8 cellular contexts compared by ENCODE assay signal in the genomic region with DNA sequence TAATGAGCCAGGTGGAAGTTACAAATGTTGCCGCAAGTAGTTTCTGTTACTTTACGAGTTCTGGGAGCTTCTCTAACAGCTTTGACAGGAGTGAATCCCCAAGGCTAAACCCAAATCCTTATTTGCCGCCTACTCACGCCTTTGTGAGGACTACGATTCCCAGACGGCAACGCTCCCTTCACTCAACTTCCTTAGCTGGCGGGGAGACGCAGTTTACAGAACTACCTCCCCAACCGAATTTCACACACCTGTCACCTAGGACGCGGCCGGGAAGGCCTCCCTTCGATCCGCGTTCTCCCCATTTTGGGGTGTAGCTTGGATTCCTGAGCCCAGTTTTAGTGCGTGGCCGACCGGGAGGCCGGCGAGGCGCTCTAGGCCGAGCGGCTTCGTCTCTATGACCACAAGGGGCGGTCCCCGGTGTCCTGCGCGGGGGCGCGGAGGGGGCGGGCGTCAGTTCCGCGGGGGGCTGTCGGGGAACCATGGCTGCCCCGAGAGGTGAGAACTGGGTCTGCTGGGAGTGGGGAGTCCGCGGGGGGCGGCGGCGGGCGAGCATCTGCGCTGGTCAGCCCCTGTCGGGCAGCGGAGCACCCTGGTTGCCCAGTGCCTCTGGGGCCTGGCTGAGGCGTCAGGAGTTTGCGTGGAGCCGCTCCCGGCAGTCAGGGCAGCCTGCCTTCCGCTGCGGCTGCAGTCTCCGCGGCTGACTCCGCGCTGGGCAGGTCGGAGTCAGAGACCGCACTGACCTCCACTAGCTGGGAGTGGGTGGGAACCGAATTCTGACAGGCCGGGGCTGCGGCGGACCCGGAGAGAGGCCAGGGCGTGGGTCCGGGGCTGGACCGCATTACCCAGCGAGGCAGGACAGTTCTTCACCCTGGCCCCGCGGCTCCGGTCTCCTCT. TPM values are rescaled to one million over a fixed set of nuclear protein-coding genes. Genes with fewer than 3 reads are reported as not detected.
A peak's percentile ranks its signal among the peaks of the same experiment; 100 is the strongest.
DNase-seq lines count a peak whose midpoint lies in the region; ATAC-seq and TF ChIP-seq lines count a peak whose summit lies in the region.

A gene with protein sequence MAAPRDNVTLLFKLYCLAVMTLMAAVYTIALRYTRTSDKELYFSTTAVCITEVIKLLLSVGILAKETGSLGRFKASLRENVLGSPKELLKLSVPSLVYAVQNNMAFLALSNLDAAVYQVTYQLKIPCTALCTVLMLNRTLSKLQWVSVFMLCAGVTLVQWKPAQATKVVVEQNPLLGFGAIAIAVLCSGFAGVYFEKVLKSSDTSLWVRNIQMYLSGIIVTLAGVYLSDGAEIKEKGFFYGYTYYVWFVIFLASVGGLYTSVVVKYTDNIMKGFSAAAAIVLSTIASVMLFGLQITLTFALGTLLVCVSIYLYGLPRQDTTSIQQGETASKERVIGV (plus strand): TSS at position 450 of the 894 bp plus-strand sequence. CDS start 30 bp downstream, at position 480.

- no peaks in the 10 kb centered on the region for H3K9me3 Mint-ChIP-seq in WTC11

- peak within 1 kb of the TSS; percentile 97; the same call in 1 of the 2 replicates for H3K27ac Mint-ChIP-seq in WTC11

- H3K36me3 Mint-ChIP-seq in WTC11 = no peaks in the 10 kb centered on the region

- peak; percentile 93 for DNase-seq in AG08396 (ENCODE audit: low spot score)
- peak; percentile 82 for DNase-seq in NCI-H2227 (lab: John Stamatoyannopoulos, UW; ENCODE audit: unreplicated experiment)
- DNase-seq in WTC11 (ENCODE audit: low spot score) = peak; percentile 79
- DNase-seq in cardiac fibroblast (ENCODE audit: low read depth in 2 of 2) = peak; percentile 86 to 87
- DNase-seq in inferior parietal cortex (ENCODE audit: extremely low spot score) = peak; percentile 86
- DNase-seq in smooth muscle cell of the brain vasculature (ENCODE audit: low read depth, low spot score) = peak; percentile 53

- TF ChIP-seq CTCF in WTC11 (IDR thresholded peaks at IDR 0.05) = no peak
- peak; percentile 12 for TF ChIP-seq CTCF in cardiac fibroblast (IDR thresholded peaks at IDR 0.05; ENCODE audit: low read depth, low read length)

- H3K4me3 ChIP-seq in cardiac fibroblast (replicated peaks in 1 of 2; ENCODE audit: low read depth in 2 of 2, low read length in 2 of 2) = peak within 1 kb of the TSS; percentile 75 to 85

- peak within 1 kb of the TSS; percentile 98 for H3K4me3 Mint-ChIP-seq in WTC11

- POLR2A ChIA-PET in WTC11 (lab: Charles Lee) = interaction anchor here (0.6 kb wide), 1 partner anchor 104 kb away, joined by 4 read pairs; no protein-coding TSS in a partner anchor

- ATAC-seq in GM18909 (IDR thresholded peaks at IDR 0.05; ENCODE audit: poor library complexity, unreplicated experiment) (peak; percentile 97), HG03159 (IDR thresholded peaks at IDR 0.05; ENCODE audit: unreplicated experiment) (peak; percentile 95), WTC11 (peak; percentile 84)

- peaks cover 7% of the 10 kb centered on the region for H3K4me1 Mint-ChIP-seq in WTC11

- no peaks in the 10 kb centered on the region for H3K27me3 Mint-ChIP-seq in WTC11 (ENCODE audit: low read depth)

- CTCF ChIA-PET in WTC11 (lab: Charles Lee) = interaction anchor here (1.3 kb wide), 1 partner anchor 80 kb away, joined by 4 read pairs; no protein-coding TSS in a partner anchor

TF ChIP-seq in WTC11, 78 proteins besides CTCF, POLR2A, EP300 and RAD21 (continues in another document):
- TF ChIP-seq SP1 (CRISPR knock-in tag; conservative IDR thresholded peaks at IDR 0.05) (peak; percentile 92), NR3C1 (CRISPR knock-in tag; conservative IDR thresholded peaks at IDR 0.05; ENCODE audit: low read depth) (no peak), CREM (CRISPR knock-in tag; IDR thresholded peaks at IDR 0.05) (peak; percentile 53; the same call in 1 of the 2 replicates), ESRRA (CRISPR knock-in tag; IDR thresholded peaks at IDR 0.05; ENCODE audit: borderline replicate concordance) (0 out of 2 replicates have a peak, but pooled peaks have one; percentile 53), ZNF317 (CRISPR knock-in tag; IDR thresholded peaks at IDR 0.05; ENCODE audit: borderline replicate concordance, low read depth) (no peak), ZNF416 (CRISPR knock-in tag; IDR thresholded peaks at IDR 0.05) (no peak), GTF2I (CRISPR knock-in tag; conservative IDR thresholded peaks at IDR 0.05) (no peak), NFE2L1 (CRISPR knock-in tag; IDR thresholded peaks at IDR 0.05) (no peak), PRRX2 (CRISPR knock-in tag; IDR thresholded peaks at IDR 0.05) (no peak), TP53 (CRISPR knock-in tag; IDR thresholded peaks at IDR 0.05) (no peak), GABPB1 (CRISPR knock-in tag; IDR thresholded peaks at IDR 0.05) (peak; percentile 55; the same call in 1 of the 2 replicates), KAT7 (CRISPR knock-in tag; IDR thresholded peaks at IDR 0.05; ENCODE audit: borderline replicate concordance) (no peak), ZNF671 (CRISPR knock-in tag; IDR thresholded peaks at IDR 0.05) (no peak), TCF7 (CRISPR knock-in tag; IDR thresholded peaks at IDR 0.05; ENCODE audit: low read depth) (no peak), SMAD3 (CRISPR knock-in tag; IDR thresholded peaks at IDR 0.05; ENCODE audit: borderline replicate concordance) (0 out of 2 replicates have a peak, but pooled peaks have one; percentile 44), ZNF396 (CRISPR knock-in tag; IDR thresholded peaks at IDR 0.05; ENCODE audit: borderline replicate concordance) (no peak)
- TF ChIP-seq, protein P1, sequence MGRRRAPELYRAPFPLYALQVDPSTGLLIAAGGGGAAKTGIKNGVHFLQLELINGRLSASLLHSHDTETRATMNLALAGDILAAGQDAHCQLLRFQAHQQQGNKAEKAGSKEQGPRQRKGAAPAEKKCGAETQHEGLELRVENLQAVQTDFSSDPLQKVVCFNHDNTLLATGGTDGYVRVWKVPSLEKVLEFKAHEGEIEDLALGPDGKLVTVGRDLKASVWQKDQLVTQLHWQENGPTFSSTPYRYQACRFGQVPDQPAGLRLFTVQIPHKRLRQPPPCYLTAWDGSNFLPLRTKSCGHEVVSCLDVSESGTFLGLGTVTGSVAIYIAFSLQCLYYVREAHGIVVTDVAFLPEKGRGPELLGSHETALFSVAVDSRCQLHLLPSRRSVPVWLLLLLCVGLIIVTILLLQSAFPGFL (CRISPR knock-in tag; IDR thresholded peaks at IDR 0.05; ENCODE audit: borderline replicate concordance) = no peak
- TF ChIP-seq, protein P2, sequence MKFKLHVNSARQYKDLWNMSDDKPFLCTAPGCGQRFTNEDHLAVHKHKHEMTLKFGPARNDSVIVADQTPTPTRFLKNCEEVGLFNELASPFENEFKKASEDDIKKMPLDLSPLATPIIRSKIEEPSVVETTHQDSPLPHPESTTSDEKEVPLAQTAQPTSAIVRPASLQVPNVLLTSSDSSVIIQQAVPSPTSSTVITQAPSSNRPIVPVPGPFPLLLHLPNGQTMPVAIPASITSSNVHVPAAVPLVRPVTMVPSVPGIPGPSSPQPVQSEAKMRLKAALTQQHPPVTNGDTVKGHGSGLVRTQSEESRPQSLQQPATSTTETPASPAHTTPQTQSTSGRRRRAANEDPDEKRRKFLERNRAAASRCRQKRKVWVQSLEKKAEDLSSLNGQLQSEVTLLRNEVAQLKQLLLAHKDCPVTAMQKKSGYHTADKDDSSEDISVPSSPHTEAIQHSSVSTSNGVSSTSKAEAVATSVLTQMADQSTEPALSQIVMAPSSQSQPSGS (CRISPR knock-in tag; IDR thresholded peaks at IDR 0.05; ENCODE audit: borderline replicate concordance, low read depth) = no peak
- TF ChIP-seq, protein P3, sequence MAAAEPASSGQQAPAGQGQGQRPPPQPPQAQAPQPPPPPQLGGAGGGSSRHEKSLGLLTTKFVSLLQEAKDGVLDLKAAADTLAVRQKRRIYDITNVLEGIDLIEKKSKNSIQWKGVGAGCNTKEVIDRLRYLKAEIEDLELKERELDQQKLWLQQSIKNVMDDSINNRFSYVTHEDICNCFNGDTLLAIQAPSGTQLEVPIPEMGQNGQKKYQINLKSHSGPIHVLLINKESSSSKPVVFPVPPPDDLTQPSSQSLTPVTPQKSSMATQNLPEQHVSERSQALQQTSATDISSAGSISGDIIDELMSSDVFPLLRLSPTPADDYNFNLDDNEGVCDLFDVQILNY (CRISPR knock-in tag; IDR thresholded peaks at IDR 0.05) = no peak
- TF ChIP-seq, protein P4, sequence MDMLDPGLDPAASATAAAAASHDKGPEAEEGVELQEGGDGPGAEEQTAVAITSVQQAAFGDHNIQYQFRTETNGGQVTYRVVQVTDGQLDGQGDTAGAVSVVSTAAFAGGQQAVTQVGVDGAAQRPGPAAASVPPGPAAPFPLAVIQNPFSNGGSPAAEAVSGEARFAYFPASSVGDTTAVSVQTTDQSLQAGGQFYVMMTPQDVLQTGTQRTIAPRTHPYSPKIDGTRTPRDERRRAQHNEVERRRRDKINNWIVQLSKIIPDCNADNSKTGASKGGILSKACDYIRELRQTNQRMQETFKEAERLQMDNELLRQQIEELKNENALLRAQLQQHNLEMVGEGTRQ (CRISPR knock-in tag; IDR thresholded peaks at IDR 0.05) = no peak
- TF ChIP-seq, protein P5, sequence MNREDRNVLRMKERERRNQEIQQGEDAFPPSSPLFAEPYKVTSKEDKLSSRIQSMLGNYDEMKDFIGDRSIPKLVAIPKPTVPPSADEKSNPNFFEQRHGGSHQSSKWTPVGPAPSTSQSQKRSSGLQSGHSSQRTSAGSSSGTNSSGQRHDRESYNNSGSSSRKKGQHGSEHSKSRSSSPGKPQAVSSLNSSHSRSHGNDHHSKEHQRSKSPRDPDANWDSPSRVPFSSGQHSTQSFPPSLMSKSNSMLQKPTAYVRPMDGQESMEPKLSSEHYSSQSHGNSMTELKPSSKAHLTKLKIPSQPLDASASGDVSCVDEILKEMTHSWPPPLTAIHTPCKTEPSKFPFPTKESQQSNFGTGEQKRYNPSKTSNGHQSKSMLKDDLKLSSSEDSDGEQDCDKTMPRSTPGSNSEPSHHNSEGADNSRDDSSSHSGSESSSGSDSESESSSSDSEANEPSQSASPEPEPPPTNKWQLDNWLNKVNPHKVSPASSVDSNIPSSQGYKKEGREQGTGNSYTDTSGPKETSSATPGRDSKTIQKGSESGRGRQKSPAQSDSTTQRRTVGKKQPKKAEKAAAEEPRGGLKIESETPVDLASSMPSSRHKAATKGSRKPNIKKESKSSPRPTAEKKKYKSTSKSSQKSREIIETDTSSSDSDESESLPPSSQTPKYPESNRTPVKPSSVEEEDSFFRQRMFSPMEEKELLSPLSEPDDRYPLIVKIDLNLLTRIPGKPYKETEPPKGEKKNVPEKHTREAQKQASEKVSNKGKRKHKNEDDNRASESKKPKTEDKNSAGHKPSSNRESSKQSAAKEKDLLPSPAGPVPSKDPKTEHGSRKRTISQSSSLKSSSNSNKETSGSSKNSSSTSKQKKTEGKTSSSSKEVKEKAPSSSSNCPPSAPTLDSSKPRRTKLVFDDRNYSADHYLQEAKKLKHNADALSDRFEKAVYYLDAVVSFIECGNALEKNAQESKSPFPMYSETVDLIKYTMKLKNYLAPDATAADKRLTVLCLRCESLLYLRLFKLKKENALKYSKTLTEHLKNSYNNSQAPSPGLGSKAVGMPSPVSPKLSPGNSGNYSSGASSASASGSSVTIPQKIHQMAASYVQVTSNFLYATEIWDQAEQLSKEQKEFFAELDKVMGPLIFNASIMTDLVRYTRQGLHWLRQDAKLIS (CRISPR knock-in tag; IDR thresholded peaks at IDR 0.05; ENCODE audit: borderline replicate concordance) = no peak

RNA-seq across cellular contexts. Expression of the gene that starts here (rescaled TPM):
- 6.4 to 10.5 TPM (median 9.3 TPM) in 3 replicates for total RNA-seq in WTC11 (2021)

Comparison
In these comparisons a context has a peak if more than half of its experiments do, and no peak if none do; other contexts are left out.
1. Peak in every context shown above with its lines: DNase-seq, ATAC-seq and H3K4me3 ChIP-seq.